In genomic region chr13:98301721-98302120, GRCh38 we compare ENCODE assay signal across 13 cellular contexts.
DNase-seq lines count a peak whose midpoint lies in the region; ATAC-seq and TF ChIP-seq lines count a peak whose summit lies in the region.
"Had no signal": no experiment of that assay in that cellular context is flagged by ENCODE, and none has a peak within 500 bp of the region (broad histone marks: within the 10 kb centered on the region; RNA-seq: fewer than 3 reads in every experiment).

No MANE protein-coding gene starts in this region.

- CTCF ChIA-PET in CD4-positive, alpha-beta T cell (lab: Charles Lee), result no interaction called here

- H3K4me3 Mint-ChIP-seq in CD4-positive, alpha-beta T cell, result no peak overlapping the region
- H3K4me3 Mint-ChIP-seq: activated naive CD8-positive, alpha-beta T cell treated with anti-CD3 and anti-CD28 coated beads, Interleukin-2, amount 50 U/mL, for 24 hours; natural killer cell; T-cell had no signal

- 22% methylated on average over 7 of the region's 7 CpGs for WGBS in urinary bladder

- no peaks in the 10 kb centered on the region for H3K27me3 ChIP-seq in colonic mucosa
- H3K27me3 ChIP-seq in muscle layer of colon (ENCODE audit: control insufficient read depth in 1 of 2, insufficient read depth in 2 of 2, low read length in 2 of 2), result no peaks in the 10 kb centered on the region
- H3K27me3 ChIP-seq in CD4-positive, alpha-beta T cell (ENCODE audit: control insufficient read depth, insufficient read depth, low read length), result no peaks in the 10 kb centered on the region

- H3K27ac ChIP-seq in colonic mucosa (peak overlapping the region; percentile 11), muscle layer of colon (ENCODE audit: low read depth, low read length) (peak overlapping the region; percentile 62), urinary bladder (ENCODE audit: low read depth) (peak overlapping the region; percentile 69)
- no peak overlapping the region for H3K27ac ChIP-seq in CD4-positive, alpha-beta T cell (ENCODE audit: low read depth, low read length)
- H3K27ac ChIP-seq: 22Rv1 had no signal

- H3K27ac Mint-ChIP-seq in CD4-positive, alpha-beta T cell, result no peak overlapping the region
- H3K27ac Mint-ChIP-seq: activated naive CD8-positive, alpha-beta T cell treated with anti-CD3 and anti-CD28 coated beads, Interleukin-2, amount 50 U/mL, for 24 hours; natural killer cell; T-cell had no signal

- intact Hi-C loops in colonic mucosa (cut with DNase I), result no loop called here
- intact Hi-C loops in CD4-positive, alpha-beta T cell (cut with DNase I, micrococcal nuclease), result no loop called here

- H3K4me3 ChIP-seq in colonic mucosa (no peak overlapping the region), muscle layer of colon (ENCODE audit: low read depth in 1 of 2, low read length in 2 of 2) (no peak overlapping the region), urinary bladder (ENCODE audit: low read depth, low read length) (no peak overlapping the region)

- H3K9ac ChIP-seq in colonic mucosa (ENCODE audit: low read depth in 2 of 2, low read length in 2 of 2) (no peak overlapping the region), muscle layer of colon (ENCODE audit: low read length) (no peak overlapping the region)

- H3K36me3 ChIP-seq in colonic mucosa (no peaks in the 10 kb centered on the region), muscle layer of colon (ENCODE audit: insufficient read depth, low read length) (no peaks in the 10 kb centered on the region), urinary bladder (ENCODE audit: insufficient read depth) (no peaks in the 10 kb centered on the region)

- H3K36me3 Mint-ChIP-seq in CD4-positive, alpha-beta T cell (ENCODE audit: low read depth), result no peaks in the 10 kb centered on the region
- H3K36me3 Mint-ChIP-seq: natural killer cell, T-cell had no signal

- H3K4me1 Mint-ChIP-seq in CD4-positive, alpha-beta T cell (ENCODE audit: low read depth), result no peaks in the 10 kb centered on the region
- H3K4me1 Mint-ChIP-seq: activated naive CD8-positive, alpha-beta T cell treated with anti-CD3 and anti-CD28 coated beads, Interleukin-2, amount 50 U/mL, for 24 hours; natural killer cell; T-cell had no signal

- DNase-seq in NCI-H2171 treated with DMSO at 0.1 percent for 48 hours (lab: John Stamatoyannopoulos, UW), result peak; percentile 34
- no peak for DNase-seq in NCI-H2171 (lab: John Stamatoyannopoulos, UW)
- no peak for DNase-seq in colonic mucosa
- no peak for DNase-seq in omental fat pad (ENCODE audit: low spot score)
- no peak for DNase-seq in CD4-positive, alpha-beta T cell
- no peak for DNase-seq in NCI-H1694 (lab: John Stamatoyannopoulos, UW)
- DNase-seq: activated naive CD8-positive, alpha-beta T cell treated with anti-CD3 and anti-CD28 coated beads, Interleukin-2, amount 50 U/mL, for 24 hours; natural killer cell; stimulated activated naive CD8-positive, alpha-beta T cell treated with anti-CD3 and anti-CD28 coated beads, Interleukin-15, Interleukin-2, amounts not matched to agents 100 U/mL and 50 U/mL, for 24 hours; T-cell had no signal

- H3K9me3 ChIP-seq in colonic mucosa, result no peaks in the 10 kb centered on the region
- H3K9me3 ChIP-seq in muscle layer of colon (ENCODE audit: low read length), result no peaks in the 10 kb centered on the region
- H3K9me3 ChIP-seq in CD4-positive, alpha-beta T cell (ENCODE audit: control insufficient read depth, low read length), result no peaks in the 10 kb centered on the region

- peaks cover 20% of the 10 kb centered on the region for H3K27me3 Mint-ChIP-seq in CD4-positive, alpha-beta T cell
- H3K27me3 Mint-ChIP-seq: activated naive CD8-positive, alpha-beta T cell treated with anti-CD3 and anti-CD28 coated beads, Interleukin-2, amount 50 U/mL, for 24 hours had no signal

- H3K4me1 ChIP-seq in colonic mucosa (no peaks in the 10 kb centered on the region), muscle layer of colon (ENCODE audit: insufficient read depth, low read length) (peaks cover 52% of the 10 kb centered on the region), urinary bladder (ENCODE audit: insufficient read depth) (peaks cover 4% of the 10 kb centered on the region)

- ATAC-seq in omental fat pad (ENCODE audit: low FRiP score), result no peak
- no peak for ATAC-seq in CD4-positive, alpha-beta T cell (ENCODE audit: poor library complexity)
- ATAC-seq: activated naive CD8-positive, alpha-beta T cell treated with anti-CD3 and anti-CD28 coated beads, Interleukin-2, amount 50 U/mL, for 24 hours; stimulated activated naive CD8-positive, alpha-beta T cell treated with anti-CD3 and anti-CD28 coated beads, Interleukin-15, Interleukin-2, amounts not matched to agents 100 U/mL and 50 U/mL, for 24 hours; T-cell had no signal

- TF ChIP-seq CTCF in colonic mucosa (IDR thresholded peaks at IDR 0.05), result no peak
- TF ChIP-seq CTCF in omental fat pad (IDR thresholded peaks at IDR 0.05), result no peak
- no peak for TF ChIP-seq CTCF in CD4-positive, alpha-beta T cell (IDR thresholded peaks at IDR 0.05)

- H3K9me3 Mint-ChIP-seq in CD4-positive, alpha-beta T cell, result no peaks in the 10 kb centered on the region
- H3K9me3 Mint-ChIP-seq: activated naive CD8-positive, alpha-beta T cell treated with anti-CD3 and anti-CD28 coated beads, Interleukin-2, amount 50 U/mL, for 24 hours; natural killer cell; T-cell had no signal

- POLR2A ChIA-PET in CD4-positive, alpha-beta T cell (lab: Charles Lee), result no interaction called here
